ENCODE assay signal across 25 cellular contexts in the genomic region with DNA sequence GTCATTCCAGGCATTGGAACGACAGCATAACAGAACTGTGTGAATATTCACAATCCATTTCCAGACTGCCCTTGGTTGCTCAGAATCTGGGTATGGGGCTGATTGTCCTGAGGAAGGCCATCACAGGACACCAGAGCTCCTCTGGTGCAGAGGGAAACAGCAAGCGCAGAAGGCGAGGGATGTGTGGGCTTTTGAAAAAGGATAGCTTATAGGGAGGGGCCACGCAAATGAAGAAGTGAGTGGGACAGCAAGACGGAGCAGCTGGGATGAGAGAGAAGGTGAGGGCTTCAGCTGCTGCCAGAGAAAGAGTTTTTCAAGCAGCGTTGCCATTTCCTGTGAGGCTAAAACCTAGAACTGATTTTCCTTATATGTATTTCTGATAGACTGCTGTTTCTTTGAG.
"Had no signal": no experiment of that assay in that cellular context is flagged by ENCODE, and none has a peak within 500 bp of the region (broad histone marks: within the 10 kb centered on the region; RNA-seq: fewer than 3 reads in every experiment).

No MANE protein-coding gene starts in this region.

- H3K9me3 ChIP-seq: heart left ventricle, left lung, stomach, suprapubic skin, tibial nerve had no signal

- H3K9me3 Mint-ChIP-seq: activated naive CD4-positive, alpha-beta T cell treated with anti-CD3 and anti-CD28 coated beads for 36 hours; activated naive CD8-positive, alpha-beta T cell treated with anti-CD3 and anti-CD28 coated beads, Interleukin-2, amount 50 U/mL, for 24 hours; natural killer cell; stimulated activated memory B cell treated with anti-CD40 and anti-IgM and Interleukin-4, amounts not matched to agents 10 μg/mL and 1 μg/mL and 100 μg/mL, for 72 hours had no signal

- H3K4me1 ChIP-seq: heart left ventricle, left lung, stomach, suprapubic skin, tibial nerve had no signal

- H3K27me3 ChIP-seq: heart left ventricle, left lung, stomach, suprapubic skin, tibial nerve had no signal

- ATAC-seq: activated naive CD8-positive, alpha-beta T cell treated with anti-CD3 and anti-CD28 coated beads, Interleukin-2, amount 50 U/mL, for 24 hours; left lung; natural killer cell; sciatic nerve; stimulated activated memory B cell treated with anti-CD40 and anti-IgM and Interleukin-4, amounts not matched to agents 10 μg/mL and 1 μg/mL and 100 μg/mL, for 72 hours had no signal

- H3K4me1 Mint-ChIP-seq: natural killer cell; stimulated activated memory B cell treated with anti-CD40 and anti-IgM and Interleukin-4, amounts not matched to agents 10 μg/mL and 1 μg/mL and 100 μg/mL, for 72 hours had no signal

- H3K27me3 Mint-ChIP-seq: activated naive CD8-positive, alpha-beta T cell treated with anti-CD3 and anti-CD28 coated beads, Interleukin-2, amount 50 U/mL, for 24 hours; stimulated activated memory B cell treated with anti-CD40 and anti-IgM and Interleukin-4, amounts not matched to agents 10 μg/mL and 1 μg/mL and 100 μg/mL, for 72 hours had no signal

- H3K27ac Mint-ChIP-seq: activated naive CD8-positive, alpha-beta T cell treated with anti-CD3 and anti-CD28 coated beads, Interleukin-2, amount 50 U/mL, for 24 hours; endodermal cell; stimulated activated memory B cell treated with anti-CD40 and anti-IgM and Interleukin-4, amounts not matched to agents 10 μg/mL and 1 μg/mL and 100 μg/mL, for 72 hours had no signal

- H3K4me3 Mint-ChIP-seq: activated naive CD4-positive, alpha-beta T cell treated with anti-CD3 and anti-CD28 coated beads for 36 hours; activated naive CD8-positive, alpha-beta T cell treated with anti-CD3 and anti-CD28 coated beads, Interleukin-2, amount 50 U/mL, for 24 hours; endodermal cell; natural killer cell; stimulated activated memory B cell treated with anti-CD40 and anti-IgM and Interleukin-4, amounts not matched to agents 10 μg/mL and 1 μg/mL and 100 μg/mL, for 72 hours had no signal

- H3K4me3 ChIP-seq: heart left ventricle, left lung, lung, smooth muscle cell, stomach, suprapubic skin, tibial nerve had no signal

- H3K27ac ChIP-seq: heart left ventricle, left lung, stomach, suprapubic skin, tibial nerve, WERI-Rb-1 had no signal

- H3K36me3 Mint-ChIP-seq: natural killer cell; stimulated activated memory B cell treated with anti-CD40 and anti-IgM and Interleukin-4, amounts not matched to agents 10 μg/mL and 1 μg/mL and 100 μg/mL, for 72 hours had no signal

- DNase-seq: activated CD4-positive, alpha-beta T cell treated with anti-CD3 and anti-CD28 coated beads for 1 hour; activated CD4-positive, alpha-beta T cell treated with anti-CD3 and anti-CD28 coated beads, Interleukin-2, amount 50 U/mL, for 48 hours; activated CD8-positive, alpha-beta memory T cell treated with anti-CD3 and anti-CD28 coated beads, Interleukin-2, amount 50 U/mL, for 48 hours; activated effector memory CD4-positive, alpha-beta T cell treated with Interleukin-2 at 50 U/mL for 16 hours; activated naive CD4-positive, alpha-beta T cell treated with anti-CD3 and anti-CD28 coated beads for 36 hours; activated naive CD8-positive, alpha-beta T cell treated with anti-CD3 and anti-CD28 coated beads, Interleukin-2, amount 50 U/mL, for 24 hours; activated T-cell treated with anti-CD3 and anti-CD28 coated beads, Interleukin-2, amount 50 U/mL, for 48 hours; cortex of kidney; endodermal cell; heart left ventricle; kidney; left lung; midbrain; natural killer cell; nucleus accumbens; stimulated activated CD4-positive, alpha-beta T cell treated with anti-CD3 and anti-CD28 coated beads, Interleukin-15, amount 100 ng/mL, for 24 hours; stomach; SW 1271; WERI-Rb-1 had no signal

- H3K36me3 ChIP-seq: left lung, stomach, suprapubic skin, tibial nerve, WERI-Rb-1 had no signal
